18 cellular contexts compared by ENCODE assay signal in genomic region chr1:241775021-241775420, GRCh38.
"Had no signal": no experiment of that assay in that cellular context is flagged by ENCODE, and none has a peak within 500 bp of the region (broad histone marks: within the 10 kb centered on the region; RNA-seq: fewer than 3 reads in every experiment).

No MANE protein-coding gene starts in this region.

- FAIRE-seq: endometrium, small intestine had no signal

- H3K36me3 ChIP-seq: brain microvascular endothelial cell, esophagus squamous epithelium, suprapubic skin, WERI-Rb-1 had no signal

- H3K27ac ChIP-seq: brain microvascular endothelial cell, coronary artery, esophagus squamous epithelium, suprapubic skin, WERI-Rb-1 had no signal

- H3K9me3 ChIP-seq: esophagus squamous epithelium, mucosa of descending colon, suprapubic skin had no signal

- ATAC-seq: activated T-cell treated with anti-CD3 and anti-CD28 coated beads, Interleukin-2, amount 50 U/mL, for 72 hours; mucosa of descending colon; right cardiac atrium had no signal

- H3K27me3 ChIP-seq: brain microvascular endothelial cell, suprapubic skin had no signal

- H3K4me1 ChIP-seq: suprapubic skin had no signal

- H3K4me3 ChIP-seq: coronary artery, esophagus squamous epithelium, mucosa of descending colon, suprapubic skin had no signal

- DNase-seq: activated CD4-positive, alpha-beta T cell treated with anti-CD3 and anti-CD28 coated beads for 1 hour; activated effector memory CD4-positive, alpha-beta T cell treated with anti-CD3 and anti-CD28 coated beads, Interleukin-2, amount 50 U/mL, for 16 hours; activated naive CD4-positive, alpha-beta T cell treated with anti-CD3 and anti-CD28 coated beads, Interleukin-2, amount 50 U/mL, for 16 hours; activated T-cell treated with anti-CD3 and anti-CD28 coated beads, Interleukin-2, amount 50 U/mL, for 72 hours; aorta; brain microvascular endothelial cell; esophagus squamous epithelium; mesenchymal stem cell; mucosa of descending colon; naive B cell; right cardiac atrium; small intestine; stimulated activated CD4-positive, alpha-beta T cell treated with anti-CD3 and anti-CD28 coated beads, Interleukin-15, amount 100 ng/mL, for 24 hours; stimulated activated CD4-positive, alpha-beta T cell treated with anti-CD3 and anti-CD28 coated beads, Interleukin-2, amount 100 ng/mL, for 48 hours; WERI-Rb-1 had no signal
